Comparison of ENCODE assay signal across 8 cellular contexts in the genomic region with DNA sequence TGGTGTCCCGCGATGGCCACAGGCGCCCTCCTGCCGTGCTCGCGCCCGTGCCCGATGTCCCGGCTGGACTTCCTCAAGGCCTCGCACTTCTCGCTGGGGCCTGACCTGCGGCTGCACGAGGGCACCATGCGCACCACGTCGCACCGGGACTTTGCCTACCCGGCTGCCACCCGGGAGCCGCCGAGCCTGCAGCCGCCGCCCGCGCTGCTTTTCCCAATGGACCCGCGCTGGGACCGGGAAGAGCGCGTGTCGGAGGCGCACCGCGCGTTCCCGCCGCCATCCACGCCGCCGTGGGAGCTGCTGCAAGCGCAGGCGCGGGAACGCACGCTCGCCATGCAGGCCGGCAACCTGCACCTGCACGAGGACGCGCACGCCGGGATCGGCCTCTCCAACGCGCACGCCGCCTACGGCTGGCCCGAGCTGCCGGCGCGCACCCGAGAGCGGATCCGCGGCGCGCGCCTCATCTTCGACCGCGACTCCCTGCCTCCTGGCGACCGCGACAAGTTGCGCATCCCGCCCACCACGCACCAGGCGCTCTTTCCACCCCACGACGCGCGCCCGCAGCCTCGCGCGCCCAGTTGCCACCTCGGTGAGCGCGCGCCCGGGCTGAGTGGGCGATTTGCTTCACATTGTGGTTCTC. TPM values are rescaled to one million over a fixed set of nuclear protein-coding genes. Genes with fewer than 3 reads are reported as not detected.
DNase-seq lines count a peak whose midpoint lies in the region; ATAC-seq and TF ChIP-seq lines count a peak whose summit lies in the region.

No MANE protein-coding gene starts in this region.

- TF ChIP-seq CTCF in HFF-Myc (IDR thresholded peaks at IDR 0.05; ENCODE audit: low read depth, low read length, missing control alignments) (no peak), hepatocyte (IDR thresholded peaks at IDR 0.05; ENCODE audit: poor library complexity) (no peak)

- no peak overlapping the region for H3K27ac ChIP-seq in hepatocyte

- WGBS in hepatocyte (ENCODE audit: low lambda C conversion rate, missing lambda C conversion rate): 4% methylated on average over 91 of the region's 93 CpGs

- H3K4me2 ChIP-seq in hepatocyte: peak overlapping the region; percentile 94

- peak; percentile 56 for ATAC-seq in sciatic nerve
- no peak for ATAC-seq in GM21528 (IDR thresholded peaks at IDR 0.05; ENCODE audit: low FRiP score, unreplicated experiment)
- ATAC-seq in GM18505 (IDR thresholded peaks at IDR 0.05; ENCODE audit: unreplicated experiment): no peak

- peaks cover 6% of the 10 kb centered on the region for H3K27me3 ChIP-seq in hepatocyte

- H3K9me3 ChIP-seq in hepatocyte (ENCODE audit: low read depth): no peaks in the 10 kb centered on the region

- intact Hi-C loops in sciatic nerve (cut with DNase I): no loop called here

- no peaks in the 10 kb centered on the region for H3K9me2 ChIP-seq in hepatocyte (replicated peaks; ENCODE audit: insufficient read depth)

- H3K36me3 ChIP-seq in hepatocyte (replicated peaks; ENCODE audit: insufficient read depth, low read depth): no peaks in the 10 kb centered on the region

- peak overlapping the region; percentile 71 for H2AFZ ChIP-seq in hepatocyte

- no peaks in the 10 kb centered on the region for H3K4me1 ChIP-seq in hepatocyte (ENCODE audit: insufficient read depth)

- DNase-seq in 8988T (peak; percentile 94), HFF-Myc (ENCODE audit: extremely low read depth, low read depth) (no peak), NOMO-1 treated with DMSO at 0.1 percent for 48 hours (lab: John Stamatoyannopoulos, UW; ENCODE audit: unreplicated experiment) (peak; percentile 44), hepatocyte (ENCODE audit: low spot score) (peak; percentile 82), sciatic nerve (ENCODE audit: low spot score) (no peak)
- DNase-seq in activated naive CD8-positive, alpha-beta T cell treated with anti-CD3 and anti-CD28 coated beads, Interleukin-2, amount 50 U/mL, for 16 hours (ENCODE audit: low read depth, low spot score): peak; percentile 22

- TF ChIP-seq POLR2A in GM18505 (IDR thresholded peaks at IDR 0.05; ENCODE audit: borderline replicate concordance, extremely low read depth, insufficient read depth, insufficient read length): no peak

- H4K20me1 ChIP-seq in hepatocyte (ENCODE audit: insufficient read depth, poor library complexity, severe bottlenecking): no peaks in the 10 kb centered on the region

- H3K4me3 ChIP-seq in HFF-Myc (replicated peaks; ENCODE audit: low read depth, low read length) (peak overlapping the region; percentile 37), hepatocyte (peak overlapping the region; percentile 21)

- H3K79me2 ChIP-seq in hepatocyte: no peaks in the 10 kb centered on the region

RNA-seq across cellular contexts. Expression of a gene that starts 12.1 kb away (rescaled TPM):
- total RNA-seq in hepatocyte (4.1 and 6.2 TPM in 2 replicates), sciatic nerve (4.7 TPM)
- polyA plus RNA-seq in hepatocyte: 10.3 and 10.6 TPM in 2 replicates

RNA-seq across cellular contexts. Expression of a gene that starts 15.0 kb away (rescaled TPM):
- total RNA-seq in hepatocyte (39.9 and 44.1 TPM in 2 replicates), sciatic nerve (47.6 TPM)
- polyA plus RNA-seq in hepatocyte: 37.8 and 43.4 TPM in 2 replicates

RNA-seq across cellular contexts. Expression of a gene that starts 21.5 kb away (rescaled TPM):
- total RNA-seq in hepatocyte (15.5 and 19.0 TPM in 2 replicates), sciatic nerve (35.3 TPM)
- polyA plus RNA-seq in hepatocyte: 55.5 and 60.5 TPM in 2 replicates

RNA-seq across cellular contexts. Expression of a gene that starts 34.6 kb away (rescaled TPM):
- total RNA-seq in hepatocyte: 39.9 and 43.0 TPM in 2 replicates
- polyA plus RNA-seq in hepatocyte: 49.7 and 50.5 TPM in 2 replicates
- 133 TPM for total RNA-seq in sciatic nerve

Comparison
In these comparisons a context has a peak if more than half of its experiments do, and no peak if none do; other contexts are left out.
1. DNase-seq: peak in 8988T (single experiment), NOMO-1 treated with DMSO at 0.1 percent for 48 hours (single experiment), activated naive CD8-positive, alpha-beta T cell treated with anti-CD3 and anti-CD28 coated beads, Interleukin-2, amount 50 U/mL, for 16 hours (single experiment) and hepatocyte (single experiment); none in HFF-Myc (single experiment) and sciatic nerve (single experiment).